ENCODE assay signal across 28 cellular contexts in genomic region chr20:57341657-57342056, GRCh38. TPM values are rescaled to one million over a fixed set of nuclear protein-coding genes. Genes with fewer than 3 reads are reported as not detected.
DNase-seq lines count a peak whose midpoint lies in the region; FAIRE-seq and TF ChIP-seq lines count a peak whose summit lies in the region.
"Had no signal": no experiment of that assay in that cellular context is flagged by ENCODE, and none has a peak within 500 bp of the region (broad histone marks: within the 10 kb centered on the region; RNA-seq: fewer than 3 reads in every experiment).

No MANE protein-coding gene starts in this region.

- CTCF ChIA-PET in HEK293 (lab: Yijun Ruan, JAX) = interaction anchor here (2.7 to 11.9 kb wide), 2 partner anchors 9 to 249 kb away, joined by 10 to 165 read pairs; no protein-coding TSS in a partner anchor

- peak; percentile 48 for FAIRE-seq in HTR-8/SVneo (lab: Jason Lieb, UNC)
- FAIRE-seq: A204.1, GM12878, GM12892, GM18507 had no signal

- POLR2A ChIA-PET in HEK293 (lab: Yijun Ruan, JAX) = no interaction called here

- no peak overlapping the region for H3K9ac ChIP-seq in BLaER1
- H3K9ac ChIP-seq: BLaER1 treated with 17β-estradiol and CSF1 and Interleukin-3, amounts not matched to agents 10 nM and 100 nM had no signal

- DNase-seq in HTR-8/SVneo (ENCODE audit: insufficient read length, low spot score) (no peak), occipital lobe (lab: John Stamatoyannopoulos, UW) (no peak), DMS 273 treated with DMSO at 0.1 percent for 48 hours (lab: John Stamatoyannopoulos, UW) (no peak), UCSD-AML1 (lab: John Stamatoyannopoulos, UW; ENCODE audit: unreplicated experiment) (no peak)
- DNase-seq: 8988T; ACHN; BE2C; Caco-2; Calu3; CD4-positive, alpha-beta T cell; CD8-positive, alpha-beta T cell; DMS153; DMS53; DMS79; DND-41; EL; GDM1 had no signal

- peak overlapping the region; percentile 24; the same call in 1 of the 2 replicates for H3K4me2 ChIP-seq in BLaER1

- H3K27ac ChIP-seq in BLaER1 = no peak overlapping the region
- no peak overlapping the region for H3K27ac ChIP-seq in HEK293 (ENCODE audit: extremely low read depth, low read depth, low read length)
- H3K27ac ChIP-seq: BLaER1 treated with 17β-estradiol and CSF1 and Interleukin-3, amounts not matched to agents 10 nM and 100 nM; C4-2B had no signal

- H3K4me3 ChIP-seq in BLaER1 (no peak overlapping the region), HEK293 (ENCODE audit: low read depth, low read length) (no peak overlapping the region)
- H3K4me3 ChIP-seq: BLaER1 treated with 17β-estradiol and CSF1 and Interleukin-3, amounts not matched to agents 10 nM and 100 nM; GM12878 had no signal

- H4K20me1 ChIP-seq in BLaER1 = no peaks in the 10 kb centered on the region
- H4K20me1 ChIP-seq: BLaER1 treated with 17β-estradiol and CSF1 and Interleukin-3, amounts not matched to agents 10 nM and 100 nM had no signal

- H3K4me1 ChIP-seq in BLaER1 = peaks cover 9% of the 10 kb centered on the region; the same call in 1 of the 2 replicates
- no peaks in the 10 kb centered on the region for H3K4me1 ChIP-seq in HEK293 (ENCODE audit: control insufficient read depth, insufficient read depth, low read length)
- H3K4me1 ChIP-seq: BE2C, Caco-2 had no signal

- no peak for TF ChIP-seq CTCF in HEK293 (tag by site-specific recombination; IDR thresholded peaks at IDR 0.05)

- H3K36me3 ChIP-seq in BLaER1 (no peaks in the 10 kb centered on the region), HEK293 (ENCODE audit: control insufficient read depth in 2 of 2, insufficient read depth in 1 of 2, low read length in 2 of 2) (no peaks in the 10 kb centered on the region)
- H3K36me3 ChIP-seq: BE2C; BLaER1 treated with 17β-estradiol and CSF1 and Interleukin-3, amounts not matched to agents 10 nM and 100 nM had no signal

- H3K27me3 ChIP-seq in BLaER1 = no peaks in the 10 kb centered on the region
- H3K27me3 ChIP-seq: BLaER1 treated with 17β-estradiol and CSF1 and Interleukin-3, amounts not matched to agents 10 nM and 100 nM had no signal

- no peaks in the 10 kb centered on the region for H3K9me3 ChIP-seq in BLaER1
- H3K9me3 ChIP-seq in HEK293 (ENCODE audit: control insufficient read depth, insufficient read depth, low read depth, low read length) = no peaks in the 10 kb centered on the region
- H3K9me3 ChIP-seq: BE2C; BLaER1 treated with 17β-estradiol and CSF1 and Interleukin-3, amounts not matched to agents 10 nM and 100 nM; Caco-2 had no signal

TF ChIP-seq in HEK293, 187 proteins besides CTCF, POLR2A, EP300 and RAD21 (continues in another document):
- TF ChIP-seq IKZF3 (tag by site-specific recombination; IDR thresholded peaks at IDR 0.05) = no peak
- TF ChIP-seq ZNF202 (tag by site-specific recombination; IDR thresholded peaks at IDR 0.05; ENCODE audit: borderline replicate concordance) = no peak
- TF ChIP-seq ZNF391 (tag by site-specific recombination; IDR thresholded peaks at IDR 0.05; ENCODE audit: borderline replicate concordance, low read depth) = no peak
- TF ChIP-seq RBAK (tag by site-specific recombination; IDR thresholded peaks at IDR 0.05) = no peak
- TF ChIP-seq ZNF645 (tag by site-specific recombination; IDR thresholded peaks at IDR 0.05) = no peak
- TF ChIP-seq KLF17 (tag by site-specific recombination; IDR thresholded peaks at IDR 0.05) = no peak
- TF ChIP-seq TCF7L2 (IDR thresholded peaks at IDR 0.05; ENCODE audit: borderline replicate concordance, low read depth, low read length) = peak; percentile 63; the same call in 1 of the 2 replicates
- no peak for TF ChIP-seq ZNF571 (tag by site-specific recombination; IDR thresholded peaks at IDR 0.05)
- TF ChIP-seq ZNF501 (tag by site-specific recombination; IDR thresholded peaks at IDR 0.05) = no peak
- TF ChIP-seq ZNF24 (tag by site-specific recombination; IDR thresholded peaks at IDR 0.05) = no peak
- no peak for TF ChIP-seq ZNF791 (tag by site-specific recombination; IDR thresholded peaks at IDR 0.05)
- TF ChIP-seq ZNF280D (tag by site-specific recombination; IDR thresholded peaks at IDR 0.05) = no peak
- no peak for TF ChIP-seq ZNF16 (tag by site-specific recombination; IDR thresholded peaks at IDR 0.05; ENCODE audit: low read depth)
- TF ChIP-seq ZNF560 (tag by site-specific recombination; IDR thresholded peaks at IDR 0.05; ENCODE audit: borderline replicate concordance) = no peak
- TF ChIP-seq ZNF639 (tag by site-specific recombination; IDR thresholded peaks at IDR 0.05) = no peak
- no peak for TF ChIP-seq ZNF785 (tag by site-specific recombination; IDR thresholded peaks at IDR 0.05)
- TF ChIP-seq ZNF473 (tag by site-specific recombination; IDR thresholded peaks at IDR 0.05) = no peak
- no peak for TF ChIP-seq ZNF362 (tag by site-specific recombination; IDR thresholded peaks at IDR 0.05)
- no peak for TF ChIP-seq ZSCAN4 (tag by site-specific recombination; IDR thresholded peaks at IDR 0.05)
- TF ChIP-seq ZNF416 (tag by site-specific recombination; IDR thresholded peaks at IDR 0.05) = no peak
- no peak for TF ChIP-seq ZNF366 (tag by site-specific recombination; conservative IDR thresholded peaks at IDR 0.05)

RNA-seq across cellular contexts. Expression of gene RAE1, which starts 9.4 kb away (rescaled TPM):
- 35.2 TPM for total RNA-seq in occipital lobe

RNA-seq across cellular contexts. Expression of gene SPO11, which starts 12.1 kb away (rescaled TPM):
- total RNA-seq in occipital lobe = not detected
- total RNA-seq: A673; Caco-2; Calu3; CD4-positive, alpha-beta T cell; CD8-positive, alpha-beta T cell; Daoy; G401; GM12878 had no signal

RNA-seq across cellular contexts. Expression of gene RBM38, which starts 49.5 kb away (rescaled TPM):
- total RNA-seq in occipital lobe = 11.2 TPM
